ENCODE assay signal across 22 cellular contexts in the genomic region with DNA sequence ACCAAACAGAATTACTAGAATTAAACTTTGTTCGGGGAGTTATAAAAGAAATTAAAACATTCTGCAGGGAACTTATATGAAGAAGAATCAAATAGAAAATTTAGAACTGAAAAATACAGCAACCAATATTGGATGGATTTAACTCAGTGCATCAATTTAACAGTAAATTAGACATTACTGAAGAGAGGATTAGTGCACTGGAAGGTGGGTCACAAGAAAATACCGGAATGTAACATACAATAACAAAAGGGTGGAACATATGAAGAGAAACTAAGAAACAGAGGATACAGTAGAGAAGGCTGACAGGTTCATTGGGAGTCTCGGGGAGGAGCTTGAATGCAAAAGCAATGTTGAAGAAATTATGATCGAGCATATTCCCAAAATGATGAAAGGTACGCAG. TPM values are rescaled to one million over a fixed set of nuclear protein-coding genes. Genes with fewer than 3 reads are reported as not detected.
DNase-seq lines count a peak whose midpoint lies in the region; ATAC-seq and TF ChIP-seq lines count a peak whose summit lies in the region.
"Had no signal": no experiment of that assay in that cellular context is flagged by ENCODE, and none has a peak within 500 bp of the region (broad histone marks: within the 10 kb centered on the region; RNA-seq: fewer than 3 reads in every experiment).

No MANE protein-coding gene starts in this region.

- TF ChIP-seq RAD21 in SK-N-SH (IDR thresholded peaks at IDR 0.05; ENCODE audit: low read length), result no peak

- H3K9me2 ChIP-seq in SK-N-SH, result no peaks in the 10 kb centered on the region

- no peak for ATAC-seq in SK-N-SH treated with all-trans-retinoic acid at 6 μM for 48 hours
- ATAC-seq: GM12878 had no signal

- no peak overlapping the region for H2AFZ ChIP-seq in SK-N-SH (ENCODE audit: low read depth)

- CTCF ChIA-PET in SK-N-SH (lab: Yijun Ruan, JAX), result no interaction called here

- H3K9me3 ChIP-seq in SK-N-SH (peaks cover 14% of the 10 kb centered on the region; the same call in 1 of the 2 replicates), adipocyte (ENCODE audit: control insufficient read depth, low read length) (peaks cover 13% of the 10 kb centered on the region)

- no peak for TF ChIP-seq CTCF in SK-N-SH (IDR thresholded peaks at IDR 0.05)

- POLR2A ChIA-PET in SK-N-SH (lab: Yijun Ruan, JAX), result no interaction called here

- WGBS in SK-N-SH (ENCODE audit: low lambda C conversion rate), result 90% methylated on average over 5 of the region's 5 CpGs

- H3K36me3 ChIP-seq in SK-N-SH (replicated peaks in 1 of 2; ENCODE audit: control insufficient read depth in 1 of 2, insufficient read depth in 2 of 2, low read length in 1 of 2), result peaks cover 0 to 14% of the 10 kb centered on the region in 2 experiments
- peaks cover 5% of the 10 kb centered on the region for H3K36me3 ChIP-seq in adipocyte (ENCODE audit: control insufficient read depth, insufficient read depth, low read length, severe bottlenecking)
- H3K36me3 ChIP-seq: BE2C, BLaER1 had no signal

- H3F3A ChIP-seq in SK-N-SH (replicated peaks; ENCODE audit: insufficient read depth), result peaks cover 3% of the 10 kb centered on the region

- TF ChIP-seq EP300 in SK-N-SH (IDR thresholded peaks at IDR 0.05; ENCODE audit: borderline replicate concordance in 1 of 2, low read depth in 1 of 2, low read length in 1 of 2), result no peak

- H4K20me1 ChIP-seq in SK-N-SH (ENCODE audit: insufficient read depth), result no peaks in the 10 kb centered on the region
- H4K20me1 ChIP-seq: BLaER1 had no signal

- H3K27me3 ChIP-seq in SK-N-SH (ENCODE audit: insufficient read depth) (no peaks in the 10 kb centered on the region), adipocyte (replicated peaks; ENCODE audit: control insufficient read depth, insufficient read depth, low read length) (no peaks in the 10 kb centered on the region)
- H3K27me3 ChIP-seq: BE2C, BLaER1 had no signal

- no peak for DNase-seq in SK-N-SH
- no peak for DNase-seq in adipocyte (ENCODE audit: low read depth)
- no peak for DNase-seq in UCSD-AML1 (lab: John Stamatoyannopoulos, UW; ENCODE audit: unreplicated experiment)
- DNase-seq in 8988T, result no peak
- DNase-seq: ACHN; BE2C; C1 segment of cervical spinal cord; CD4-positive, alpha-beta memory T cell; CD4-positive, CD25-positive, alpha-beta regulatory T cell; CD8-positive, alpha-beta memory T cell; COR-L47; DMS 273 treated with DMSO at 0.1 percent for 48 hours; DMS153; DMS53; DMS79; DND-41; EL; GDM1 had no signal

- no peak overlapping the region for H3K27ac ChIP-seq in SK-N-SH (ENCODE audit: low read depth in 2 of 2, low read length in 1 of 2)
- H3K27ac ChIP-seq: 22Rv1, BLaER1 had no signal

- H3K4me1 ChIP-seq in SK-N-SH (ENCODE audit: control insufficient read depth in 1 of 2, insufficient read depth in 2 of 2, low read depth in 1 of 2, low read length in 1 of 2) (no peaks in the 10 kb centered on the region), adipocyte (ENCODE audit: control insufficient read depth, insufficient read depth, low read length) (peaks cover 14% of the 10 kb centered on the region)
- H3K4me1 ChIP-seq: BE2C, BLaER1 had no signal

- H3K9ac ChIP-seq in SK-N-SH (no peak overlapping the region), adipocyte (ENCODE audit: low read length) (no peak overlapping the region)
- H3K9ac ChIP-seq: BLaER1 had no signal

- no peak overlapping the region for H3K4me3 ChIP-seq in SK-N-SH (ENCODE audit: low read depth in 2 of 2, low read length in 1 of 2)
- H3K4me3 ChIP-seq in adipocyte (ENCODE audit: low read length), result peak overlapping the region; percentile 49
- H3K4me3 ChIP-seq: BLaER1, GM12878 had no signal

- no peaks in the 10 kb centered on the region; the same call in 1 of the 2 replicates for H3K79me2 ChIP-seq in SK-N-SH (ENCODE audit: insufficient read depth)

- no peak overlapping the region for H3K4me2 ChIP-seq in SK-N-SH
- H3K4me2 ChIP-seq: BLaER1 had no signal

TF ChIP-seq in SK-N-SH treated with all-trans-retinoic acid at 6 μM for 48 hours, 23 proteins besides CTCF, POLR2A, EP300 and RAD21:
- TF ChIP-seq ZFP30 (CRISPR knock-in tag; IDR thresholded peaks at IDR 0.05), result peak; percentile 99
- TF ChIP-seq CSDC2 (CRISPR knock-in tag; IDR thresholded peaks at IDR 0.05), result no peak
- no peak for TF ChIP-seq TCF4 (CRISPR knock-in tag; IDR thresholded peaks at IDR 0.05; ENCODE audit: borderline replicate concordance)
- TF ChIP-seq, protein P1, sequence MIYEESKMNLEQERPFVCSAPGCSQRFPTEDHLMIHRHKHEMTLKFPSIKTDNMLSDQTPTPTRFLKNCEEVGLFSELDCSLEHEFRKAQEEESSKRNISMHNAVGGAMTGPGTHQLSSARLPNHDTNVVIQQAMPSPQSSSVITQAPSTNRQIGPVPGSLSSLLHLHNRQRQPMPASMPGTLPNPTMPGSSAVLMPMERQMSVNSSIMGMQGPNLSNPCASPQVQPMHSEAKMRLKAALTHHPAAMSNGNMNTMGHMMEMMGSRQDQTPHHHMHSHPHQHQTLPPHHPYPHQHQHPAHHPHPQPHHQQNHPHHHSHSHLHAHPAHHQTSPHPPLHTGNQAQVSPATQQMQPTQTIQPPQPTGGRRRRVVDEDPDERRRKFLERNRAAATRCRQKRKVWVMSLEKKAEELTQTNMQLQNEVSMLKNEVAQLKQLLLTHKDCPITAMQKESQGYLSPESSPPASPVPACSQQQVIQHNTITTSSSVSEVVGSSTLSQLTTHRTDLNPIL (CRISPR knock-in tag; IDR thresholded peaks at IDR 0.05; ENCODE audit: low read depth), result no peak
- no peak for TF ChIP-seq ARNTL (CRISPR knock-in tag; IDR thresholded peaks at IDR 0.05; ENCODE audit: borderline replicate concordance, low read depth)
- no peak for TF ChIP-seq ISL1 (CRISPR knock-in tag; IDR thresholded peaks at IDR 0.05)
- no peak for TF ChIP-seq ZFP3 (CRISPR knock-in tag; IDR thresholded peaks at IDR 0.05)

TF ChIP-seq in SK-N-SH, 30 proteins besides CTCF, POLR2A, EP300 and RAD21 (continues in another document):
- TF ChIP-seq ZBTB33 (IDR thresholded peaks at IDR 0.05; ENCODE audit: borderline replicate concordance, low read depth), result no peak
- TF ChIP-seq FOXM1 (IDR thresholded peaks at IDR 0.05; ENCODE audit: low read depth), result no peak
- TF ChIP-seq CHD2 (IDR thresholded peaks at IDR 0.05; ENCODE audit: low read length, partially characterized antibody), result no peak
- TF ChIP-seq ELF1 (IDR thresholded peaks at IDR 0.05), result no peak
- TF ChIP-seq RCOR1 (IDR thresholded peaks at IDR 0.05; ENCODE audit: low read length), result no peak
- no peak for TF ChIP-seq MXI1 (IDR thresholded peaks at IDR 0.05; ENCODE audit: low read depth, low read length)
- TF ChIP-seq, protein P2, sequence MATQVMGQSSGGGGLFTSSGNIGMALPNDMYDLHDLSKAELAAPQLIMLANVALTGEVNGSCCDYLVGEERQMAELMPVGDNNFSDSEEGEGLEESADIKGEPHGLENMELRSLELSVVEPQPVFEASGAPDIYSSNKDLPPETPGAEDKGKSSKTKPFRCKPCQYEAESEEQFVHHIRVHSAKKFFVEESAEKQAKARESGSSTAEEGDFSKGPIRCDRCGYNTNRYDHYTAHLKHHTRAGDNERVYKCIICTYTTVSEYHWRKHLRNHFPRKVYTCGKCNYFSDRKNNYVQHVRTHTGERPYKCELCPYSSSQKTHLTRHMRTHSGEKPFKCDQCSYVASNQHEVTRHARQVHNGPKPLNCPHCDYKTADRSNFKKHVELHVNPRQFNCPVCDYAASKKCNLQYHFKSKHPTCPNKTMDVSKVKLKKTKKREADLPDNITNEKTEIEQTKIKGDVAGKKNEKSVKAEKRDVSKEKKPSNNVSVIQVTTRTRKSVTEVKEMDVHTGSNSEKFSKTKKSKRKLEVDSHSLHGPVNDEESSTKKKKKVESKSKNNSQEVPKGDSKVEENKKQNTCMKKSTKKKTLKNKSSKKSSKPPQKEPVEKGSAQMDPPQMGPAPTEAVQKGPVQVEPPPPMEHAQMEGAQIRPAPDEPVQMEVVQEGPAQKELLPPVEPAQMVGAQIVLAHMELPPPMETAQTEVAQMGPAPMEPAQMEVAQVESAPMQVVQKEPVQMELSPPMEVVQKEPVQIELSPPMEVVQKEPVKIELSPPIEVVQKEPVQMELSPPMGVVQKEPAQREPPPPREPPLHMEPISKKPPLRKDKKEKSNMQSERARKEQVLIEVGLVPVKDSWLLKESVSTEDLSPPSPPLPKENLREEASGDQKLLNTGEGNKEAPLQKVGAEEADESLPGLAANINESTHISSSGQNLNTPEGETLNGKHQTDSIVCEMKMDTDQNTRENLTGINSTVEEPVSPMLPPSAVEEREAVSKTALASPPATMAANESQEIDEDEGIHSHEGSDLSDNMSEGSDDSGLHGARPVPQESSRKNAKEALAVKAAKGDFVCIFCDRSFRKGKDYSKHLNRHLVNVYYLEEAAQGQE (IDR thresholded peaks at IDR 0.05; ENCODE audit: low read depth, low read length), result no peak
- TF ChIP-seq GABPA (IDR thresholded peaks at IDR 0.05; ENCODE audit: low read depth), result no peak
- TF ChIP-seq PBX3 (IDR thresholded peaks at IDR 0.05), result no peak
- TF ChIP-seq JUND (IDR thresholded peaks at IDR 0.05), result no peak
- no peak for TF ChIP-seq SIN3A (IDR thresholded peaks at IDR 0.05; ENCODE audit: borderline replicate concordance, low read depth, low read length)

RNA-seq across cellular contexts. Expression of gene CDIN1, which starts 56.3 kb away (rescaled TPM):
- polyA plus RNA-seq in SK-N-SH (2012; rRNA removed), result 12.7 and 20.2 TPM in 2 replicates
- polyA plus RNA-seq in SK-N-SH (2012; cell fraction: cytosol; rRNA removed), result 9.1 and 11.4 TPM in 2 replicates
- polyA plus RNA-seq in SK-N-SH (2012; cell fraction: nucleus; rRNA removed), result 18.0 and 28.8 TPM in 2 replicates
